Comparison of ENCODE assay signal across 16 cellular contexts in genomic region chr4:118774989-118775388, GRCh38.
DNase-seq lines count a peak whose midpoint lies in the region; ATAC-seq and TF ChIP-seq lines count a peak whose summit lies in the region.
"Had no signal": no experiment of that assay in that cellular context is flagged by ENCODE, and none has a peak within 500 bp of the region (broad histone marks: within the 10 kb centered on the region; RNA-seq: fewer than 3 reads in every experiment).

No MANE protein-coding gene starts in this region.

- H3K4me1 ChIP-seq in ACC112 (ENCODE audit: control insufficient read depth, insufficient read depth, low read length, unreplicated experiment) (peaks cover 52% of the 10 kb centered on the region), IMR-90 (ENCODE audit: control insufficient read depth, insufficient read depth, low read length) (peaks cover 8% of the 10 kb centered on the region), muscle layer of duodenum (ENCODE audit: control insufficient read depth in 1 of 2, insufficient read depth in 2 of 2, low read length in 2 of 2) (peaks cover 11 to 32% of the 10 kb centered on the region in 2 donors), A673 (ENCODE audit: insufficient read depth, low read length, poor library complexity, severe bottlenecking) (no peaks in the 10 kb centered on the region)
- H3K4me1 ChIP-seq: prostate gland had no signal

- peaks cover 16 to 40% of the 10 kb centered on the region in 2 experiments for H3K79me1 ChIP-seq in IMR-90 (ENCODE audit: low read depth in 1 of 2, low read length in 2 of 2)

- H3K4me3 Mint-ChIP-seq in chondrocyte (ENCODE audit: unreplicated experiment) (no peak overlapping the region), glutamatergic neuron (ENCODE audit: unreplicated experiment) (no peak overlapping the region)
- H3K4me3 Mint-ChIP-seq: activated naive CD8-positive, alpha-beta T cell; T-helper 2 cell treated with Interferon-gamma antibody and Interleukin-4, amounts not matched to agents 5 μg/mL and 100 μg/mL, for 36 hours had no signal

- H3K4me2 ChIP-seq in IMR-90 (ENCODE audit: low read depth, low read length) = no peak overlapping the region

- H3K36me3 Mint-ChIP-seq in chondrocyte (ENCODE audit: low read depth) (peaks cover 12% of the 10 kb centered on the region), glutamatergic neuron (ENCODE audit: unreplicated experiment) (peaks cover 4% of the 10 kb centered on the region)

- no peak overlapping the region for H3K14ac ChIP-seq in IMR-90 (replicated peaks; ENCODE audit: low read depth, low read length)

- H3K9me3 ChIP-seq in IMR-90 (ENCODE audit: control insufficient read depth, insufficient read depth, low read length) (no peaks in the 10 kb centered on the region), muscle layer of duodenum (ENCODE audit: control insufficient read depth in 1 of 2, low read length in 2 of 2) (no peaks in the 10 kb centered on the region), A673 (ENCODE audit: low read depth, low read length, poor library complexity, severe bottlenecking) (no peaks in the 10 kb centered on the region)
- H3K9me3 ChIP-seq: prostate gland had no signal

- no peak overlapping the region for H2AK9ac ChIP-seq in IMR-90 (replicated peaks; ENCODE audit: low read depth, low read length, poor library complexity)

- H3K27ac Mint-ChIP-seq in chondrocyte (ENCODE audit: unreplicated experiment) (peak overlapping the region; percentile 73), glutamatergic neuron (ENCODE audit: unreplicated experiment) (no peak overlapping the region)
- H3K27ac Mint-ChIP-seq: T-helper 2 cell treated with Interferon-gamma antibody and Interleukin-4, amounts not matched to agents 5 μg/mL and 100 μg/mL, for 36 hours had no signal

- intact Hi-C loops in IMR-90 (cut with micrococcal nuclease) (no loop called here), A673 (cut with micrococcal nuclease; ENCODE audit: unreplicated experiment) (loop anchor here (5.0 to 10.0 kb wide), 2 partner anchors 92 to 510 kb away; no protein-coding TSS in a partner anchor)

- dilution Hi-C loops in IMR-90 (cut with HindIII; ENCODE audit: low sequenced_read_pairs, unreplicated experiment) = no loop called here

- CTCF ChIA-PET in IMR-90 (lab: Yijun Ruan, JAX) = interaction anchor here (0.6 kb wide), 1 partner anchor 19 kb away, joined by 4 read pairs; no protein-coding TSS in a partner anchor
- CTCF ChIA-PET in A673 (lab: Charles Lee) = interaction anchor here (0.7 kb wide), 2 partner anchors 73 to 860 kb away, joined by 5 read pairs; no protein-coding TSS in a partner anchor

- no peak overlapping the region for H2BK20ac ChIP-seq in IMR-90 (ENCODE audit: low read depth, low read length)

- H4K20me1 ChIP-seq in IMR-90 (ENCODE audit: insufficient read depth, low read length) = peaks cover 48% of the 10 kb centered on the region; the same call in 1 of the 2 replicates

- H3K9ac ChIP-seq in IMR-90 (ENCODE audit: low read depth, low read length) = no peak overlapping the region

- no peak overlapping the region for H2AFZ ChIP-seq in ACC112 (ENCODE audit: low read length, unreplicated experiment)
- no peak overlapping the region for H2AFZ ChIP-seq in IMR-90 (replicated peaks; ENCODE audit: low read length, poor library complexity)

- TF ChIP-seq CTCF in IMR-90 (conservative IDR thresholded peaks at IDR 0.05; ENCODE audit: low read depth, low read length) (no peak), chondrocyte (IDR thresholded peaks at IDR 0.05) (no peak), A673 (conservative IDR thresholded peaks at IDR 0.05; ENCODE audit: low read depth, low read length) (no peak), glutamatergic neuron (IDR thresholded peaks at IDR 0.05; ENCODE audit: partially characterized antibody, unreplicated experiment) (no peak)

- no peak for ATAC-seq in IMR-90 (ENCODE audit: low read depth)

- no peak overlapping the region for H4K8ac ChIP-seq in IMR-90 (ENCODE audit: low read depth in 2 of 2, low read length in 2 of 2)

- no peak for TF ChIP-seq RAD21 in IMR-90 (IDR thresholded peaks at IDR 0.05; ENCODE audit: low read length)

- H3K27me3 Mint-ChIP-seq in chondrocyte (ENCODE audit: low read depth) (no peaks in the 10 kb centered on the region), glutamatergic neuron (ENCODE audit: unreplicated experiment) (peaks cover 2% of the 10 kb centered on the region)
- H3K27me3 Mint-ChIP-seq: activated naive CD8-positive, alpha-beta T cell had no signal

- 67% methylated on average over 1 of the region's 3 CpGs; no CpG with 5 or more reads in 1 of the 2 experiments for WGBS in IMR-90 (ENCODE audit: extremely low coverage in 2 of 2, insufficient read length in 1 of 2), 2 experiments

- no peak overlapping the region for H2AK5ac ChIP-seq in IMR-90 (ENCODE audit: low read depth, low read length)

- H3K4me3 ChIP-seq in ACC112 (ENCODE audit: low read depth, low read length) (peak overlapping the region; percentile 9; the same call in 1 of the 2 replicates), IMR-90 (ENCODE audit: insufficient read depth, low read depth, low read length) (no peak overlapping the region), muscle layer of duodenum (ENCODE audit: low read depth in 1 of 2, low read length in 2 of 2) (no peak overlapping the region), A673 (ENCODE audit: low read depth, low read length, poor library complexity, severe bottlenecking) (no peak overlapping the region)
- H3K4me3 ChIP-seq: prostate gland had no signal

- peak overlapping the region; percentile 58 for H2BK5ac ChIP-seq in IMR-90 (ENCODE audit: low read depth, low read length, poor library complexity, severe bottlenecking)

- no peak overlapping the region for H3K56ac ChIP-seq in IMR-90 (ENCODE audit: extremely low read depth, insufficient read depth, low read length)

- POLR2A ChIA-PET in IMR-90 (lab: Charles Lee; ENCODE audit: unreplicated experiment) = no interaction called here
- POLR2A ChIA-PET in A673 (lab: Charles Lee; ENCODE audit: low non-redundant PET) = no interaction called here

- peaks cover 60% of the 10 kb centered on the region for H3K4me1 Mint-ChIP-seq in chondrocyte (ENCODE audit: low read depth)
- peaks cover 15% of the 10 kb centered on the region for H3K4me1 Mint-ChIP-seq in glutamatergic neuron (ENCODE audit: low read depth, unreplicated experiment)

- H4K91ac ChIP-seq in IMR-90 (ENCODE audit: insufficient read depth, low read depth, low read length) = no peak overlapping the region

- in situ Hi-C loops in IMR-90 (cut with MboI; ENCODE audit: low sequenced_read_pairs) = no loop called here

- peak; percentile 61 for DNase-seq in IMR-90
- no peak for DNase-seq in chondrocyte (ENCODE audit: low spot score)
- no peak for DNase-seq in GM19240 (ENCODE audit: insufficient read length, low spot score)
- no peak for DNase-seq in mesenteric fat pad (ENCODE audit: low spot score)
- no peak for DNase-seq in A673 (ENCODE audit: low spot score)
- no peak for DNase-seq in glutamatergic neuron
- DNase-seq: activated CD4-positive, alpha-beta T cell treated with anti-CD3 and anti-CD28 coated beads for 1 hour; left cardiac atrium; NCI-H1048; Right ventricle myocardium superior; stimulated activated CD4-positive, alpha-beta T cell treated with anti-CD3 and anti-CD28 coated beads, Interleukin-15, amount 100 ng/mL, for 24 hours had no signal

- H3K9me1 ChIP-seq in IMR-90 (ENCODE audit: insufficient read depth, low read length) = peaks cover 10% of the 10 kb centered on the region

- peak overlapping the region; percentile 9; the same call in 1 of the 2 replicates for H3K18ac ChIP-seq in IMR-90 (ENCODE audit: low read depth, low read length)

- no peak overlapping the region for H4K5ac ChIP-seq in IMR-90 (ENCODE audit: low read depth, low read length)

- no peak overlapping the region for H2BK120ac ChIP-seq in IMR-90 (ENCODE audit: low read depth, low read length)

- H3K4ac ChIP-seq in IMR-90 (ENCODE audit: low read depth, low read length) = no peak overlapping the region

- H3K79me2 ChIP-seq in ACC112 (ENCODE audit: control insufficient read depth, insufficient read depth, low read length, unreplicated experiment) = peaks cover 59% of the 10 kb centered on the region

- H3K27ac ChIP-seq in ACC112 (ENCODE audit: low read depth, low read length) (peak overlapping the region; percentile 55), IMR-90 (ENCODE audit: insufficient read depth, low read length) (no peak overlapping the region), muscle layer of duodenum (ENCODE audit: low read length) (peak overlapping the region; percentile 46), A673 (ENCODE audit: low read depth, low read length, poor library complexity, severe bottlenecking) (no peak overlapping the region)
- H3K27ac ChIP-seq: prostate gland had no signal

- H3K23ac ChIP-seq in IMR-90 (ENCODE audit: low read depth, low read length) = no peak overlapping the region

- H3K9me3 Mint-ChIP-seq in chondrocyte (ENCODE audit: low read depth) (peaks cover 10% of the 10 kb centered on the region), glutamatergic neuron (ENCODE audit: unreplicated experiment) (peaks cover 1% of the 10 kb centered on the region)

- peaks cover 8% of the 10 kb centered on the region; the same call in 1 of the 2 replicates for H3K36me3 ChIP-seq in ACC112 (ENCODE audit: insufficient read depth, low read length)
- H3K36me3 ChIP-seq in IMR-90 (ENCODE audit: control insufficient read depth, insufficient read depth, low read length) = peaks cover 2% of the 10 kb centered on the region; the same call in 1 of the 2 replicates
- H3K36me3 ChIP-seq in muscle layer of duodenum (ENCODE audit: control insufficient read depth in 1 of 2, insufficient read depth in 2 of 2, low read length in 2 of 2) = peaks cover 0 to 7% of the 10 kb centered on the region in 2 donors
- H3K36me3 ChIP-seq in A673 (ENCODE audit: insufficient read depth, low read length, poor library complexity, severe bottlenecking) = no peaks in the 10 kb centered on the region
- H3K36me3 ChIP-seq: prostate gland had no signal

- no peaks in the 10 kb centered on the region for H3K27me3 ChIP-seq in ACC112 (ENCODE audit: insufficient read depth, low read length)
- H3K27me3 ChIP-seq in IMR-90 (ENCODE audit: control insufficient read depth, insufficient read depth, low read length) = no peaks in the 10 kb centered on the region
- H3K27me3 ChIP-seq in muscle layer of duodenum (ENCODE audit: low read depth, low read length) = no peaks in the 10 kb centered on the region
- H3K27me3 ChIP-seq in A673 (replicated peaks; ENCODE audit: insufficient read depth, low read depth, low read length, poor library complexity) = no peaks in the 10 kb centered on the region

- TF ChIP-seq POLR2A in IMR-90 (IDR thresholded peaks at IDR 0.05; ENCODE audit: low read depth, low read length) = peak; percentile 30; the same call in 1 of the 2 replicates

- BruUV-seq in IMR-90 (replicated peaks; lab: Mats Ljungman, UMichigan) (no TSS peak), A673 (replicated peaks; lab: Mats Ljungman, UMichigan) (no TSS peak)

- no peak overlapping the region for H2BK15ac ChIP-seq in IMR-90 (ENCODE audit: low read depth, low read length)

TF ChIP-seq in IMR-90, 13 proteins besides CTCF, POLR2A, EP300 and RAD21 (continues in another document):
- no peak for TF ChIP-seq CHD1 (IDR thresholded peaks at IDR 0.05; ENCODE audit: low read depth, low read length)
- TF ChIP-seq RCOR1 (IDR thresholded peaks at IDR 0.05; ENCODE audit: insufficient replicate concordance, low read length) = no peak

Comparison
In these comparisons a context has a peak if more than half of its experiments do, and no peak if none do; other contexts are left out.
1. H3K27ac ChIP-seq: peak in ACC112 (single experiment) and muscle layer of duodenum (single experiment); none in IMR-90 (single experiment) and A673 (single experiment).